In the genomic region with DNA sequence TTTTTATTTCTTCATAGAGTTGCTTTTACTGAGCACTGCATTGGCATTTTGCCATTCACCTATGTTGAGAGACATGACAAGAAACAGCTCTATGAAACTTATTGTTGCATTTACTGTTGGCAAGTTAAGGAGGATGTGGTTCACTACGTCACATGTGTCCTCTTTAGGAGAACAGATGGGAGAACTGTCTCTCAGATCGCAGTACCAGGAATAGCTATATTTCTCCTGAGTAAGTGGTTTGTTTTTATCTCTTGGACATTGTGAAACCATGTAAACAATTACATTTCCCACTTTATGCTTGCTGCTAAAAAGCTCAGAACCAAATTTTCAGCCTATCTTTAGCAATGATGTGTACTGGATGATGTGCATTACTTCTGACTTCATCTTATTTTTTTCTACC, we compare ENCODE assay signal across 8 cellular contexts. TPM values are rescaled to one million over a fixed set of nuclear protein-coding genes. Genes with fewer than 3 reads are reported as not detected.
DNase-seq lines count a peak whose midpoint lies in the region; ATAC-seq, FAIRE-seq and TF ChIP-seq lines count a peak whose summit lies in the region.

No MANE protein-coding gene starts in this region.

- H3K9me3 ChIP-seq in CD8-positive, alpha-beta T cell (ENCODE audit: low read length) = no peaks in the 10 kb centered on the region
- H3K9me3 ChIP-seq in HepG2 (ENCODE audit: low read length) = no peaks in the 10 kb centered on the region

- POLR2A ChIA-PET in CD8-positive, alpha-beta T cell (lab: Charles Lee) = interaction anchor here (0.6 to 1.6 kb wide), 7 partner anchors 14 to 337 kb away, joined by 3 to 19 read pairs (median 5); a partner anchor contains a TSS
- POLR2A ChIA-PET in HepG2 (lab: Yijun Ruan, JAX) = no interaction called here

- no peak overlapping the region for H2AFZ ChIP-seq in HepG2 (ENCODE audit: low read length)

- no peaks in the 10 kb centered on the region for H3K36me3 ChIP-seq in CD8-positive, alpha-beta T cell (ENCODE audit: insufficient read depth, low read length)
- H3K36me3 ChIP-seq in HepG2 (replicated peaks in 1 of 2; ENCODE audit: control insufficient read depth in 1 of 2, insufficient read depth in 2 of 2, low read length in 2 of 2) = peaks cover 1 to 4% of the 10 kb centered on the region in 2 experiments; a peak in 1 of 5 replicates

- ATAC-seq in CD8-positive, alpha-beta T cell = peak; percentile 87
- ATAC-seq in HepG2 (no peak), HG02938 (IDR thresholded peaks at IDR 0.05; ENCODE audit: unreplicated experiment) (no peak)

- no peak overlapping the region for H3K4me3 ChIP-seq in CD8-positive, alpha-beta T cell (ENCODE audit: low read depth, low read length)
- H3K4me3 ChIP-seq in HepG2 (replicated peaks in 1 of 3; ENCODE audit: insufficient read depth in 1 of 3, low read depth in 2 of 3, low read length in 3 of 3) = no peak overlapping the region

- in situ Hi-C loops in HepG2 (cut with HindIII; ENCODE audit: extremely low pct_ligation_motif_present, low pct_unique_long_range_greater_than_20kb) = no loop called here

- H3K9ac ChIP-seq in HepG2 (ENCODE audit: insufficient read depth, low read depth, low read length) = no peak overlapping the region

- H3K27me3 Mint-ChIP-seq in CD8-positive, alpha-beta T cell (ENCODE audit: low read depth) = no peaks in the 10 kb centered on the region
- H3K27me3 Mint-ChIP-seq in activated T-helper 1 cell treated with anti-CD3 and anti-CD28 coated beads, Interleukin-12 subunit alpha, Interleukin-12 subunit beta, Interleukin-2, Interleukin-4 antibody, amounts not matched to agents 30 ng/mL and 10 ng/mL and 1 ng/mL, durations not matched to agents 14 hours and 24 hours and 36 hours (ENCODE audit: insufficient read depth) = no peaks in the 10 kb centered on the region

- H3K27ac Mint-ChIP-seq in CD8-positive, alpha-beta T cell = peak overlapping the region; percentile 97
- H3K27ac Mint-ChIP-seq in activated T-helper 1 cell treated with anti-CD3 and anti-CD28 coated beads, Interleukin-12 subunit alpha, Interleukin-12 subunit beta, Interleukin-2, Interleukin-4 antibody, amounts not matched to agents 30 ng/mL and 10 ng/mL and 1 ng/mL, durations not matched to agents 14 hours and 24 hours and 36 hours = peak overlapping the region; percentile 85

- TSS peak; percentile 26 for BruUV-seq in HepG2 (replicated peaks; lab: Mats Ljungman, UMichigan)

- TF ChIP-seq EP300 in HepG2 (IDR thresholded peaks at IDR 0.05; ENCODE audit: low read depth in 2 of 2, low read length in 2 of 2) (no peak), HepG2 (CRISPR knock-in tag; IDR thresholded peaks at IDR 0.05; ENCODE audit: borderline replicate concordance) (no peak)

- no peak for FAIRE-seq in HepG2 (lab: Jason Lieb, UNC)

- no peak overlapping the region for H3K4me3 Mint-ChIP-seq in CD8-positive, alpha-beta T cell
- peak overlapping the region; percentile 38 for H3K4me3 Mint-ChIP-seq in activated T-helper 1 cell treated with anti-CD3 and anti-CD28 coated beads, Interleukin-12 subunit alpha, Interleukin-12 subunit beta, Interleukin-2, Interleukin-4 antibody, amounts not matched to agents 30 ng/mL and 10 ng/mL and 1 ng/mL, durations not matched to agents 14 hours and 24 hours and 36 hours

- H3K4me1 Mint-ChIP-seq in CD8-positive, alpha-beta T cell (ENCODE audit: low read depth) = peaks cover 51% of the 10 kb centered on the region
- peaks cover 64% of the 10 kb centered on the region for H3K4me1 Mint-ChIP-seq in activated T-helper 1 cell treated with anti-CD3 and anti-CD28 coated beads, Interleukin-12 subunit alpha, Interleukin-12 subunit beta, Interleukin-2, Interleukin-4 antibody, amounts not matched to agents 30 ng/mL and 10 ng/mL and 1 ng/mL, durations not matched to agents 14 hours and 24 hours and 36 hours (ENCODE audit: low read depth)

- peaks cover 8% of the 10 kb centered on the region for H3K9me3 Mint-ChIP-seq in CD8-positive, alpha-beta T cell
- peaks cover 8% of the 10 kb centered on the region for H3K9me3 Mint-ChIP-seq in activated T-helper 1 cell treated with anti-CD3 and anti-CD28 coated beads, Interleukin-12 subunit alpha, Interleukin-12 subunit beta, Interleukin-2, Interleukin-4 antibody, amounts not matched to agents 30 ng/mL and 10 ng/mL and 1 ng/mL, durations not matched to agents 14 hours and 24 hours and 36 hours

- peaks cover 34% of the 10 kb centered on the region for H3K36me3 Mint-ChIP-seq in CD8-positive, alpha-beta T cell
- peaks cover 52% of the 10 kb centered on the region for H3K36me3 Mint-ChIP-seq in activated T-helper 1 cell treated with anti-CD3 and anti-CD28 coated beads, Interleukin-12 subunit alpha, Interleukin-12 subunit beta, Interleukin-2, Interleukin-4 antibody, amounts not matched to agents 30 ng/mL and 10 ng/mL and 1 ng/mL, durations not matched to agents 14 hours and 24 hours and 36 hours (ENCODE audit: low read depth)

- H4K20me1 ChIP-seq in HepG2 (ENCODE audit: insufficient read depth, low read length) = no peaks in the 10 kb centered on the region

- TF ChIP-seq CTCF in CD8-positive, alpha-beta T cell (IDR thresholded peaks at IDR 0.05) = no peak
- no peak for TF ChIP-seq CTCF in HepG2 (CRISPR knock-in tag; IDR thresholded peaks at IDR 0.05)

- TF ChIP-seq POLR2A in HepG2 (IDR thresholded peaks at IDR 0.05; ENCODE audit: insufficient read depth in 1 of 2, low read depth in 2 of 2, low read length in 2 of 2) = no peak

- no peak for TF ChIP-seq RAD21 in HepG2 (CRISPR knock-in tag; IDR thresholded peaks at IDR 0.05)

- peaks cover 33% of the 10 kb centered on the region for H3K4me1 ChIP-seq in CD8-positive, alpha-beta T cell (ENCODE audit: insufficient read depth, low read length)
- H3K4me1 ChIP-seq in HepG2 (ENCODE audit: insufficient read depth, low read length) = no peaks in the 10 kb centered on the region

- WGBS in HepG2 (ENCODE audit: low lambda C conversion rate) = 96% methylated on average over 2 of the region's 2 CpGs

- no peaks in the 10 kb centered on the region for H3K79me2 ChIP-seq in HepG2 (ENCODE audit: insufficient read depth, low read length)

- H3K27ac ChIP-seq in CD8-positive, alpha-beta T cell (ENCODE audit: low read depth, low read length) = peak overlapping the region; percentile 53
- no peak overlapping the region for H3K27ac ChIP-seq in HepG2 (ENCODE audit: extremely low read length, insufficient read depth, low read length)

- H3K27me3 ChIP-seq in CD8-positive, alpha-beta T cell (ENCODE audit: insufficient read depth, low read length) = no peaks in the 10 kb centered on the region
- H3K27me3 ChIP-seq in HepG2 (ENCODE audit: control insufficient read depth in 1 of 2, insufficient read depth in 2 of 2, low read length in 2 of 2) = no peaks in the 10 kb centered on the region

- no peak overlapping the region for H3K4me2 ChIP-seq in HepG2 (ENCODE audit: low read depth, low read length)

- intact Hi-C loops in CD8-positive, alpha-beta T cell (cut with DNase I, micrococcal nuclease) = loop anchor here (1.0 to 5.0 kb wide), 4 partner anchors 14 to 87 kb away; a partner anchor contains a TSS
- intact Hi-C loops in activated T-helper 1 cell treated with anti-CD3 and anti-CD28 coated beads, Interleukin-12 subunit alpha, Interleukin-12 subunit beta, Interleukin-2, Interleukin-4 antibody, amounts not matched to agents 30 ng/mL and 10 ng/mL and 1 ng/mL, durations not matched to agents 14 hours and 24 hours and 36 hours (cut with micrococcal nuclease) = loop anchor here (1.0 kb wide), 1 partner anchor 9 kb away; no protein-coding TSS in a partner anchor
- intact Hi-C loops in HepG2 (cut with micrococcal nuclease; ENCODE audit: unreplicated experiment) = no loop called here

- CTCF ChIA-PET in CD8-positive, alpha-beta T cell (lab: Charles Lee) = interaction anchor here (1.2 to 1.3 kb wide), 2 partner anchors 8 to 80 kb away, joined by 3 read pairs; no protein-coding TSS in a partner anchor
- CTCF ChIA-PET in HepG2 (lab: Yijun Ruan, JAX; ENCODE audit: low intra/inter-chr PET ratio, low total read pairs) = no interaction called here

- DNase-seq in CD8-positive, alpha-beta T cell = peak in 2 of 7 experiments; percentile 46 to 64
- DNase-seq in HCEC 1CT = peak; percentile 1
- peak; percentile 29 for DNase-seq in activated T-helper 1 cell treated with anti-CD3 and anti-CD28 coated beads, Interleukin-12 subunit alpha, Interleukin-12 subunit beta, Interleukin-2, Interleukin-4 antibody, amounts not matched to agents 30 ng/mL and 10 ng/mL and 1 ng/mL, durations not matched to agents 14 hours and 24 hours and 36 hours (ENCODE audit: low spot score)
- DNase-seq in HepG2 (ENCODE audit: low spot score) = no peak
- DNase-seq in hepatic stellate cell (ENCODE audit: low spot score) = no peak
- DNase-seq in DMS79 treated with DMSO at 0.1 percent for 48 hours (lab: John Stamatoyannopoulos, UW) = no peak
- DNase-seq in RKO (ENCODE audit: low spot score) = no peak

RNA-seq across cellular contexts. Expression of a gene that starts 34.8 kb away (rescaled TPM):
- total RNA-seq in CD8-positive, alpha-beta T cell = 100 to 1,000 TPM; 177 to 193 TPM
- total RNA-seq in activated T-helper 1 cell treated with anti-CD3 and anti-CD28 coated beads, Interleukin-12 subunit alpha, Interleukin-12 subunit beta, Interleukin-2, Interleukin-4 antibody, amounts not matched to agents 30 ng/mL and 10 ng/mL and 1 ng/mL, durations not matched to agents 14 hours and 24 hours and 36 hours = 313 and 340 TPM in 2 replicates
- total RNA-seq in HepG2 (2016; rRNA removed; fragmentation: Illumina TruSeq; extraction: Trizol) = 229 and 297 TPM in 2 replicates
- total RNA-seq in HepG2 (2016; cell fraction: cytosol; rRNA removed; fragmentation: Illumina TruSeq; extraction: Trizol; ENCODE audit: low read depth) = 86.1 and 98.3 TPM in 2 replicates
- 235 and 298 TPM in 2 replicates for total RNA-seq in HepG2 (2016; cell fraction: insoluble cytoplasmic fraction; rRNA removed; fragmentation: Illumina TruSeq; extraction: Trizol)
- total RNA-seq in HepG2 (2016; cell fraction: membrane; rRNA removed; fragmentation: Illumina TruSeq; extraction: Trizol) = 151 and 152 TPM in 2 replicates
- total RNA-seq in HepG2 (2016; cell fraction: nucleus; rRNA removed; fragmentation: Illumina TruSeq; extraction: Trizol) = 206 and 228 TPM in 2 replicates
- polyA plus RNA-seq in HepG2 (2011; rRNA removed) = 147 and 188 TPM in 2 replicates
- polyA plus RNA-seq in HepG2 (2011; cell fraction: cytosol; rRNA removed) = 93.4 and 123 TPM in 2 replicates
- polyA plus RNA-seq in HepG2 (2011; cell fraction: nucleus; rRNA removed) = 205 and 235 TPM in 2 replicates
- polyA plus RNA-seq in HepG2 (2012) = 150 and 164 TPM in 2 replicates
- polyA plus RNA-seq in HepG2 (2016; cell fraction: cytosol; fragmentation: Illumina TruSeq; extraction: Trizol; ENCODE audit: low read depth) = 104 and 115 TPM in 2 replicates
- 277 and 286 TPM in 2 replicates for polyA plus RNA-seq in HepG2 (2016; cell fraction: insoluble cytoplasmic fraction; fragmentation: Illumina TruSeq; extraction: Trizol; ENCODE audit: low read depth)
- polyA plus RNA-seq in HepG2 (2016; cell fraction: membrane; fragmentation: Illumina TruSeq; extraction: Trizol; ENCODE audit: low read depth) = 132 and 150 TPM in 2 replicates
- 379 and 390 TPM in 2 replicates for polyA plus RNA-seq in HepG2 (2016; cell fraction: nucleus; fragmentation: Illumina TruSeq; extraction: Trizol; ENCODE audit: insufficient read depth, low read depth)
- polyA minus RNA-seq in HepG2 (2011; rRNA and poly(A)+ RNA removed; ENCODE audit: low replicate concordance) = 69.2 and 105 TPM in 2 replicates
- polyA minus RNA-seq in HepG2 (2011; cell fraction: cytosol; rRNA and poly(A)+ RNA removed) = 60.5 and 74.7 TPM in 2 replicates
- 131 and 140 TPM in 2 replicates for polyA minus RNA-seq in HepG2 (2011; cell fraction: nucleus; rRNA and poly(A)+ RNA removed)

RNA-seq across cellular contexts. Expression of a gene that starts 55.3 kb away (rescaled TPM):
- total RNA-seq in CD8-positive, alpha-beta T cell = 100 to 1,000 TPM; 108 to 114 TPM
- 94.8 and 101 TPM in 2 replicates for total RNA-seq in activated T-helper 1 cell treated with anti-CD3 and anti-CD28 coated beads, Interleukin-12 subunit alpha, Interleukin-12 subunit beta, Interleukin-2, Interleukin-4 antibody, amounts not matched to agents 30 ng/mL and 10 ng/mL and 1 ng/mL, durations not matched to agents 14 hours and 24 hours and 36 hours
- total RNA-seq in HepG2 (2016; rRNA removed; fragmentation: Illumina TruSeq; extraction: Trizol) = 195 and 221 TPM in 2 replicates
- total RNA-seq in HepG2 (2016; cell fraction: cytosol; rRNA removed; fragmentation: Illumina TruSeq; extraction: Trizol; ENCODE audit: low read depth) = 23.3 and 28.3 TPM in 2 replicates
- 186 and 215 TPM in 2 replicates for total RNA-seq in HepG2 (2016; cell fraction: insoluble cytoplasmic fraction; rRNA removed; fragmentation: Illumina TruSeq; extraction: Trizol)
- total RNA-seq in HepG2 (2016; cell fraction: membrane; rRNA removed; fragmentation: Illumina TruSeq; extraction: Trizol) = 37.8 and 46.3 TPM in 2 replicates
- 130 and 143 TPM in 2 replicates for total RNA-seq in HepG2 (2016; cell fraction: nucleus; rRNA removed; fragmentation: Illumina TruSeq; extraction: Trizol)
- 94.5 and 114 TPM in 2 replicates for polyA plus RNA-seq in HepG2 (2011; rRNA removed)
- polyA plus RNA-seq in HepG2 (2011; cell fraction: cytosol; rRNA removed) = 50.8 and 58.8 TPM in 2 replicates
- polyA plus RNA-seq in HepG2 (2011; cell fraction: nucleus; rRNA removed) = 48.6 and 56.6 TPM in 2 replicates
- polyA plus RNA-seq in HepG2 (2012) = 70.2 and 87.2 TPM in 2 replicates
- polyA plus RNA-seq in HepG2 (2016; cell fraction: cytosol; fragmentation: Illumina TruSeq; extraction: Trizol; ENCODE audit: low read depth) = 7.4 and 7.8 TPM in 2 replicates
- 127 and 130 TPM in 2 replicates for polyA plus RNA-seq in HepG2 (2016; cell fraction: insoluble cytoplasmic fraction; fragmentation: Illumina TruSeq; extraction: Trizol; ENCODE audit: low read depth)
- 15.2 and 16.9 TPM in 2 replicates for polyA plus RNA-seq in HepG2 (2016; cell fraction: membrane; fragmentation: Illumina TruSeq; extraction: Trizol; ENCODE audit: low read depth)
- polyA plus RNA-seq in HepG2 (2016; cell fraction: nucleus; fragmentation: Illumina TruSeq; extraction: Trizol; ENCODE audit: insufficient read depth, low read depth) = 128 and 134 TPM in 2 replicates
- 68.5 and 75.1 TPM in 2 replicates for polyA minus RNA-seq in HepG2 (2011; rRNA and poly(A)+ RNA removed; ENCODE audit: low replicate concordance)
- polyA minus RNA-seq in HepG2 (2011; cell fraction: cytosol; rRNA and poly(A)+ RNA removed) = 114 and 128 TPM in 2 replicates
- 115 and 138 TPM in 2 replicates for polyA minus RNA-seq in HepG2 (2011; cell fraction: nucleus; rRNA and poly(A)+ RNA removed)

Comparison
In these comparisons a context has a peak if more than half of its experiments do, and no peak if none do; other contexts are left out.
1. DNase-seq: peak in HCEC 1CT (single experiment) and activated T-helper 1 cell treated with anti-CD3 and anti-CD28 coated beads, Interleukin-12 subunit alpha, Interleukin-12 subunit beta, Interleukin-2, Interleukin-4 antibody, amounts not matched to agents 30 ng/mL and 10 ng/mL and 1 ng/mL, durations not matched to agents 14 hours and 24 hours and 36 hours (single experiment); none in HepG2 (single experiment), hepatic stellate cell (single experiment), DMS79 treated with DMSO at 0.1 percent for 48 hours (single experiment) and RKO (single experiment).